1 cellular context compared by ENCODE assay signal in genomic region chr11:86569109-86569508, GRCh38.
TF ChIP-seq lines count a peak whose summit lies in the region.

No MANE protein-coding gene starts in this region.

TF ChIP-seq in WTC11, 78 proteins besides CTCF, POLR2A, EP300 and RAD21 (continued from another document):
- TF ChIP-seq CDX4 (CRISPR knock-in tag; IDR thresholded peaks at IDR 0.05; ENCODE audit: borderline replicate concordance) (no peak), ERG (CRISPR knock-in tag; IDR thresholded peaks at IDR 0.05) (no peak), ZNF138 (CRISPR knock-in tag; conservative IDR thresholded peaks at IDR 0.05) (no peak), CBFB (CRISPR knock-in tag; IDR thresholded peaks at IDR 0.05; ENCODE audit: low read depth) (no peak), ZNF532 (CRISPR knock-in tag; IDR thresholded peaks at IDR 0.05; ENCODE audit: borderline replicate concordance) (no peak), TEAD4 (CRISPR knock-in tag; IDR thresholded peaks at IDR 0.05) (no peak), OVOL2 (CRISPR knock-in tag; IDR thresholded peaks at IDR 0.05; ENCODE audit: borderline replicate concordance) (no peak), HMGA2 (CRISPR knock-in tag; IDR thresholded peaks at IDR 0.05) (no peak)
